Comparison of ENCODE assay signal across 19 cellular contexts in genomic region chr1:68516066-68516465, GRCh38. TPM values are rescaled to one million over a fixed set of nuclear protein-coding genes. Genes with fewer than 3 reads are reported as not detected.
DNase-seq lines count a peak whose midpoint lies in the region; TF ChIP-seq lines count a peak whose summit lies in the region.
"Had no signal": no experiment of that assay in that cellular context is flagged by ENCODE, and none has a peak within 500 bp of the region (broad histone marks: within the 10 kb centered on the region; RNA-seq: fewer than 3 reads in every experiment).

No MANE protein-coding gene starts in this region.

- no peaks in the 10 kb centered on the region for H3K9me3 ChIP-seq in adipocyte (ENCODE audit: control insufficient read depth, low read length)
- H3K9me3 ChIP-seq in osteoblast (ENCODE audit: low read depth, low read length), result no peaks in the 10 kb centered on the region
- H3K9me3 ChIP-seq: MG63 had no signal

- H3K4me1 ChIP-seq in adipocyte (ENCODE audit: control insufficient read depth, insufficient read depth, low read length) (no peaks in the 10 kb centered on the region), osteoblast (ENCODE audit: insufficient read depth, low read length) (no peaks in the 10 kb centered on the region)

- DNase-seq in DMS 273 (lab: John Stamatoyannopoulos, UW; ENCODE audit: unreplicated experiment) (peak; percentile 1), DMS 273 treated with DMSO at 0.1 percent for 48 hours (lab: John Stamatoyannopoulos, UW) (no peak), adipocyte (ENCODE audit: low read depth) (peak; percentile 28), fibroblast of gingiva (ENCODE audit: low read depth) (peak; percentile 6), osteoblast (ENCODE audit: insufficient read length, low spot score, missing footprints) (no peak), NCI-H526 treated with DMSO at 0.1 percent for 48 hours (lab: John Stamatoyannopoulos, UW) (no peak), mesenteric fat pad (ENCODE audit: low spot score) (no peak), RPMI8226 (no peak)
- DNase-seq: GF-D8; H9; Karpas-422; MG63; NCI-H1048; NCI-H1436; NCI-H2029; NCI-H2171 treated with DMSO at 0.1 percent for 48 hours; NK-92 treated with Interleukin-12 subunit alpha and Interleukin-12 subunit beta, amount 100 ng/mL, for 24 hours; SIG-M5 had no signal

- H2AFZ ChIP-seq in osteoblast (ENCODE audit: low read length), result peak overlapping the region; percentile 53

- TF ChIP-seq CTCF in osteoblast (IDR thresholded peaks at IDR 0.05; ENCODE audit: extremely low read depth, low read depth, low read length), result no peak

- H4K20me1 ChIP-seq in osteoblast (ENCODE audit: insufficient read depth, low read length), result no peaks in the 10 kb centered on the region

- H3K36me3 ChIP-seq in adipocyte (ENCODE audit: control insufficient read depth, insufficient read depth, low read length, severe bottlenecking) (no peaks in the 10 kb centered on the region), osteoblast (ENCODE audit: insufficient read depth, low read length) (no peaks in the 10 kb centered on the region)
- H3K36me3 ChIP-seq: MG63 had no signal

- no peak overlapping the region for H3K9ac ChIP-seq in adipocyte (ENCODE audit: low read length)

- no peak overlapping the region for H3K4me2 ChIP-seq in osteoblast (ENCODE audit: insufficient read depth, low read length)

- H3K4me3 ChIP-seq in adipocyte (ENCODE audit: low read length) (no peak overlapping the region), osteoblast (ENCODE audit: insufficient read depth, low read length) (no peak overlapping the region)
- H3K4me3 ChIP-seq: MG63 had no signal

- no peak overlapping the region for H3K27ac ChIP-seq in osteoblast (ENCODE audit: low read depth, low read length)
- H3K27ac ChIP-seq: 22Rv1 had no signal

- no peaks in the 10 kb centered on the region for H3K79me2 ChIP-seq in osteoblast (ENCODE audit: insufficient read depth, low read length)

- H3K27me3 ChIP-seq in adipocyte (replicated peaks; ENCODE audit: control insufficient read depth, insufficient read depth, low read length) (no peaks in the 10 kb centered on the region), osteoblast (ENCODE audit: insufficient read depth, low read length) (no peaks in the 10 kb centered on the region)
- H3K27me3 ChIP-seq: MG63 had no signal

RNA-seq across cellular contexts. Expression of gene DEPDC1, which starts 19.2 kb away (rescaled TPM):
- total RNA-seq in osteoblast (1.4 and 2.4 TPM in 2 replicates), mesenteric fat pad (not detected)

Comparison
In these comparisons a context has a peak if more than half of its experiments do, and no peak if none do; other contexts are left out.
1. DNase-seq: peak in DMS 273 (single experiment), adipocyte (single experiment) and fibroblast of gingiva (single experiment); none in DMS 273 treated with DMSO at 0.1 percent for 48 hours (single experiment), osteoblast (single experiment), NCI-H526 treated with DMSO at 0.1 percent for 48 hours (single experiment), mesenteric fat pad (single experiment) and RPMI8226 (single experiment).